ENCODE assay signal across 1 cellular context in the genomic region with DNA sequence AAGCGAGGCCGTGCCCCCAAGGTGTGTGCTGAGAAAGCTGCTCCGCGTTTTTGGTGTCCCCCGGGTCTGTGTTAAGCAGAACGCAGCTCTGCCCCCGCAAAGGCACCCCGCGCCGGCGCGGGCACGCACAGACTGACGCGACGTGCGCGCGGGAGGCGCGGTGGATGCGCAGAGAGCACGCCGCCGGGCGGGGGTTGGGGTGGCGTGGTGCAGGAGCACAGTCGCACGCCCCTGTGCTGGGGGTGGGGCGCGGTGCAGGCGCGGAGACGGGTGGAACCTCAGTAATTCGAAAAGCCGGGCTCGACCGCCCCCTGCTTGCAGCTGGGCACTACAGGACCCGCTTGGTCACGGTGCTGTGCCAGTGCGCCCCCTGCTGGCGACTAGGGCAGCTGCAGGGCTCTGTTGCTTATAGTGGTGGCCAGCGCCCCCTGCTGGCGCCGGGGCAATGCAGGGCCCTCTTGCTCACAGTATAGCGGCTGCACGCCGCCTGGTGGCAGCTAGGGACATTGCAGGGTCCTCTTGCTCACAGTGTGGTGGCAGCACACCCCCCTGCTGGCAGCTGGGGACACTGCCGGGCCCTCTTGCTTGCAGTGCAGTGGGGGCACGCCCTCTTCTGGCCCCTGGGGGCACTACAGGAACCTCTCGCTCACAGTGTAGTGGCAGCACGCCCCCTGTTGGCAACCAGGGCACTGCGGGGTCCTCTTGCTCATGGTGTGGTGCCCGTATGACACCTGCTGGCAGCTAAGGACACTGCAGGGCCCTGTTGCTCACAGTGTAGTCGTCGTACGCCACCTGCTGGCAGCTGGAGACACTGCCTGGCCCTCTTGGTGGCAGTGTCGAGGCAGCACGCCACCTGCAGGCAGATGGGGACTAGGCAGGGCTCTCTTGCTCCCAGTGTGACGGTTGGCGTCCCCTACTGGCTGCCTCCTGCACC.
TF ChIP-seq lines count a peak whose summit lies in the region.
"Not testable (repeated sequence)": the region's sequence is repeated elsewhere in the genome, so short reads cannot be mapped to it uniquely, and the experiment has no call there.

No MANE protein-coding gene starts in this region.

TF ChIP-seq in K562, 482 proteins besides CTCF, POLR2A, EP300 and RAD21 (continued from another document):
- TF ChIP-seq XRCC3 (IDR thresholded peaks at IDR 0.05) = peak; percentile 43; the same call in 1 of the 2 replicates
- peak; percentile 34 for TF ChIP-seq TCF3 (CRISPR knock-in tag; IDR thresholded peaks at IDR 0.05)
- TF ChIP-seq SREBF2 (CRISPR knock-in tag; IDR thresholded peaks at IDR 0.05) = 0 out of 2 replicates have a peak, but pooled peaks have one; percentile 51
- 0 out of 2 replicates have a peak, but pooled peaks have one; percentile 14 for TF ChIP-seq ARID1B (IDR thresholded peaks at IDR 0.05)
- TF ChIP-seq STAG1 (CRISPR knock-in tag; IDR thresholded peaks at IDR 0.05; ENCODE audit: borderline replicate concordance) = peak; percentile 69; the same call in 1 of the 2 replicates
- TF ChIP-seq SOX6 (IDR thresholded peaks at IDR 0.05) = peak; percentile 24; the same call in 1 of the 2 replicates
- TF ChIP-seq FOXA3 (CRISPR knock-in tag; conservative IDR thresholded peaks at IDR 0.05 in 1 of 2, IDR thresholded peaks at IDR 0.05 in 1 of 2) = 0 out of 4 replicates have a peak, but pooled peaks of 1 of the 2 experiments have one; percentile 41
- TF ChIP-seq, protein P1, sequence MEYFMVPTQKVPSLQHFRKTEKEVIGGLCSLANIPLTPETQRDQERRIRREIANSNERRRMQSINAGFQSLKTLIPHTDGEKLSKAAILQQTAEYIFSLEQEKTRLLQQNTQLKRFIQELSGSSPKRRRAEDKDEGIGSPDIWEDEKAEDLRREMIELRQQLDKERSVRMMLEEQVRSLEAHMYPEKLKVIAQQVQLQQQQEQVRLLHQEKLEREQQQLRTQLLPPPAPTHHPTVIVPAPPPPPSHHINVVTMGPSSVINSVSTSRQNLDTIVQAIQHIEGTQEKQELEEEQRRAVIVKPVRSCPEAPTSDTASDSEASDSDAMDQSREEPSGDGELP (CRISPR knock-in tag; IDR thresholded peaks at IDR 0.05; ENCODE audit: borderline replicate concordance) = peak; percentile 58; the same call in 1 of the 2 replicates
- TF ChIP-seq TOE1 (IDR thresholded peaks at IDR 0.05; ENCODE audit: borderline replicate concordance) = 0 out of 2 replicates have a peak, but pooled peaks have one; percentile 67
- not testable (repeated sequence) for TF ChIP-seq TOE1 (CRISPR knock-in tag; IDR thresholded peaks at IDR 0.05; ENCODE audit: borderline replicate concordance, low read depth); TEAD4 (CRISPR knock-in tag; IDR thresholded peaks at IDR 0.05; ENCODE audit: borderline replicate concordance)
- peak; percentile 37; the same call in 1 of the 2 replicates for TF ChIP-seq CTBP1 (IDR thresholded peaks at IDR 0.05; ENCODE audit: borderline replicate concordance)
- TF ChIP-seq RB1 (IDR thresholded peaks at IDR 0.05; ENCODE audit: low read depth) = peak; percentile 19; the same call in 1 of the 2 replicates
- TF ChIP-seq CREM (IDR thresholded peaks at IDR 0.05; ENCODE audit: low read depth) = 0 out of 2 replicates have a peak, but pooled peaks have one; percentile 9
- TF ChIP-seq NCOR1 (IDR thresholded peaks at IDR 0.05) = peak; percentile 34; the same call in 1 of the 2 replicates
- TF ChIP-seq MIER1 (IDR thresholded peaks at IDR 0.05; ENCODE audit: low read depth) = peak; percentile 71; the same call in 1 of the 2 replicates
- peak; percentile 70 for TF ChIP-seq KLF16 (IDR thresholded peaks at IDR 0.05)
- TF ChIP-seq KLF1 (tag; IDR thresholded peaks at IDR 0.05) = peak; percentile 41; the same call in 1 of the 2 replicates
- 0 out of 2 replicates have a peak, but pooled peaks have one; percentile 37 for TF ChIP-seq HNRNPL (IDR thresholded peaks at IDR 0.05; ENCODE audit: low read depth, low read length)
- peak; percentile 64; the same call in 1 of the 2 replicates for TF ChIP-seq MTA3 (IDR thresholded peaks at IDR 0.05; ENCODE audit: borderline replicate concordance)
- peak; percentile 48; the same call in 1 of the 2 replicates for TF ChIP-seq EP400 (IDR thresholded peaks at IDR 0.05)
- TF ChIP-seq, protein P2, sequence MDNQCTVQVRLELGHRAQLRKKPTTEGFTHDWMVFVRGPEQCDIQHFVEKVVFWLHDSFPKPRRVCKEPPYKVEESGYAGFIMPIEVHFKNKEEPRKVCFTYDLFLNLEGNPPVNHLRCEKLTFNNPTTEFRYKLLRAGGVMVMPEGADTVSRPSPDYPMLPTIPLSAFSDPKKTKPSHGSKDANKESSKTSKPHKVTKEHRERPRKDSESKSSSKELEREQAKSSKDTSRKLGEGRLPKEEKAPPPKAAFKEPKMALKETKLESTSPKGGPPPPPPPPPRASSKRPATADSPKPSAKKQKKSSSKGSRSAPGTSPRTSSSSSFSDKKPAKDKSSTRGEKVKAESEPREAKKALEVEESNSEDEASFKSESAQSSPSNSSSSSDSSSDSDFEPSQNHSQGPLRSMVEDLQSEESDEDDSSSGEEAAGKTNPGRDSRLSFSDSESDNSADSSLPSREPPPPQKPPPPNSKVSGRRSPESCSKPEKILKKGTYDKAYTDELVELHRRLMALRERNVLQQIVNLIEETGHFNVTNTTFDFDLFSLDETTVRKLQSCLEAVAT (IDR thresholded peaks at IDR 0.05) = peak in 1 of 2 experiments; percentile 96; a peak in 2 of 4 replicates
- peak in 1 of 2 experiments; percentile 72; a peak in 2 of 4 replicates for TF ChIP-seq ARNT (IDR thresholded peaks at IDR 0.05)
- 0 out of 2 replicates have a peak, but pooled peaks have one; percentile 15 for TF ChIP-seq MBD1 (CRISPR knock-in tag; IDR thresholded peaks at IDR 0.05)
- TF ChIP-seq CBX5 (IDR thresholded peaks at IDR 0.05; ENCODE audit: borderline replicate concordance, low read depth) = peak; percentile 26; the same call in 1 of the 2 replicates
- TF ChIP-seq SMARCA5 (IDR thresholded peaks at IDR 0.05) = peak; percentile 71; the same call in 1 of the 2 replicates
- TF ChIP-seq ARID2 (IDR thresholded peaks at IDR 0.05) = 0 out of 2 replicates have a peak, but pooled peaks have one; percentile 66
- TF ChIP-seq PHF20 (IDR thresholded peaks at IDR 0.05; ENCODE audit: partially characterized antibody) = peak; percentile 19
- TF ChIP-seq SP1 (CRISPR knock-in tag; IDR thresholded peaks at IDR 0.05) = peak; percentile 69
- TF ChIP-seq TEAD4 (IDR thresholded peaks at IDR 0.05; ENCODE audit: low read length) = 0 out of 2 replicates have a peak, but pooled peaks have one; percentile 7
- 0 out of 2 replicates have a peak, but pooled peaks have one; percentile 28 for TF ChIP-seq TCF7 (IDR thresholded peaks at IDR 0.05; ENCODE audit: borderline replicate concordance)
- peak; percentile 82; the same call in 1 of the 2 replicates for TF ChIP-seq NBN (IDR thresholded peaks at IDR 0.05; ENCODE audit: low read depth)
